ENCODE assay signal across 13 cellular contexts in the genomic region with DNA sequence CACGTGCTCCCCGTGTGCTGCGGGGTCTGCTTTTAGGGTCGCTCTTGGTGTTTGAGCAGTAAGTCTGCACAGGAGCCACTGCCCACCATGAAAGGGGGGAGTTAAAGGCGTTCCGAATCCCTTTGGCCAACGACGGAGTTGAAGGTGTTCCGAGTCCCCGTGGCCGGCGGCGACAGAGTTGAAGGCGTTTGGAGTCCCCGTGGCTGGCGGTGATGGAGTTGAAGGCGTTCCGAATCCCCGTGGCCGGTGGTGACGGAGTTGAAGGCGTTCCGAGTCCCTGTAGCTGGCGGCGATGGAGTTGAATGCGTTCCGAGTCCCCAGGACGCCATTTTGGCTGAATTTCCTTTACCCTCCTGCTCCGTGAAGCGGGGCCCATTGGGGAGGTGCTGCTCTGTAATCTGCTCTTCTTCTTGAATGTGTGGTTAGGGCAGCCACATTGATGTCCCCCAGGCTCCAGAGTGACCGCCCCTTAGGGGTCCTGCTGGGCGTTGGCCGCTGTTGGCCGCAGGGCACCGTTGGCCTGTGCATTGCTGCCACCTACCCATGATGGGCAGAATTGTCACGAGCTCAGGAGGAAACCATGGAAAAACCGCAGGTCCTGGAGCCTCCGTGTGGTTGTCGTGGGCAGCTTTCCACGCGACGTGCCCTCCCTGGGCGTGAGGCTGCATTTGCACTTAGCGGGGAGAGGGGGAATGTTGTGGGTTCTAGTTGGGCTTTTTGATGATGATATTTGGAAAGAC.
DNase-seq lines count a peak whose midpoint lies in the region; ATAC-seq, FAIRE-seq and TF ChIP-seq lines count a peak whose summit lies in the region.
"Had no signal": no experiment of that assay in that cellular context is flagged by ENCODE, and none has a peak within 500 bp of the region (broad histone marks: within the 10 kb centered on the region; RNA-seq: fewer than 3 reads in every experiment).

No MANE protein-coding gene starts in this region.

- H3K79me2 ChIP-seq in astrocyte (ENCODE audit: insufficient read depth, low read length): no peaks in the 10 kb centered on the region

- no peaks in the 10 kb centered on the region for H4K20me1 ChIP-seq in astrocyte (ENCODE audit: insufficient read depth, low read length)

- peaks cover 10% of the 10 kb centered on the region for H3K36me3 Mint-ChIP-seq in astrocyte (ENCODE audit: low read depth, unreplicated experiment)

- H2AFZ ChIP-seq in astrocyte (ENCODE audit: low read depth, low read length): no peak overlapping the region

- peak; percentile 32 for ATAC-seq in Right ventricle myocardium inferior
- ATAC-seq in left ventricle myocardium superior: peak; percentile 35
- ATAC-seq in GM19035 (IDR thresholded peaks at IDR 0.05; ENCODE audit: unreplicated experiment): no peak

- FAIRE-seq in astrocyte (lab: Jason Lieb, UNC) (no peak), urothelium cell line (lab: Jason Lieb, UNC) (no peak)

- DNase-seq in Right ventricle myocardium inferior (ENCODE audit: missing footprints) (no peak), right atrium auricular region (ENCODE audit: low spot score) (no peak), astrocyte (ENCODE audit: low read depth) (no peak), left ventricle myocardium superior (no peak), urothelium cell line (ENCODE audit: low spot score) (peak; percentile 24), putamen (ENCODE audit: low spot score) (no peak), NCI-H82 (lab: John Stamatoyannopoulos, UW) (no peak)
- DNase-seq: activated CD8-positive, alpha-beta memory T cell treated with anti-CD3 and anti-CD28 coated beads, Interleukin-2, amount 50 U/mL, for 4 hours; CD4-positive, CD25-positive, alpha-beta regulatory T cell; MM.1S had no signal

- no peak overlapping the region for H3K4me2 ChIP-seq in astrocyte (ENCODE audit: low read length)

- H3K9me3 Mint-ChIP-seq in astrocyte (ENCODE audit: unreplicated experiment): no peaks in the 10 kb centered on the region
- H3K9me3 Mint-ChIP-seq: CD4-positive, CD25-positive, alpha-beta regulatory T cell had no signal

- peak in 1 of 2 donors; percentile 37 for TF ChIP-seq CTCF in right atrium auricular region (IDR thresholded peaks at IDR 0.05)
- TF ChIP-seq CTCF in astrocyte (IDR thresholded peaks at IDR 0.05; ENCODE audit: insufficient read depth, low read depth, low read length): no peak

- no peaks in the 10 kb centered on the region for H3K27me3 Mint-ChIP-seq in astrocyte (ENCODE audit: low read depth, unreplicated experiment)
- H3K27me3 Mint-ChIP-seq: CD4-positive, CD25-positive, alpha-beta regulatory T cell had no signal

- intact Hi-C loops in Right ventricle myocardium inferior (cut with DNase I) (loop anchor here (2.0 to 10.0 kb wide), 3 partner anchors 36 to 133 kb away; a partner anchor contains a TSS), left ventricle myocardium superior (cut with micrococcal nuclease) (no loop called here)

- H3K27me3 ChIP-seq in right atrium auricular region: no peaks in the 10 kb centered on the region
- H3K27me3 ChIP-seq in astrocyte (ENCODE audit: insufficient read depth, low read length): no peaks in the 10 kb centered on the region
- H3K27me3 ChIP-seq: SJSA1 had no signal

- H3K27ac ChIP-seq in right atrium auricular region (no peak overlapping the region), astrocyte (ENCODE audit: low read depth, low read length) (no peak overlapping the region)
- H3K27ac ChIP-seq: SJSA1 had no signal

- no peak overlapping the region for H3K9ac ChIP-seq in astrocyte (ENCODE audit: low read length)

- H3K27ac Mint-ChIP-seq in astrocyte (ENCODE audit: unreplicated experiment): peak overlapping the region; percentile 47
- H3K27ac Mint-ChIP-seq: CD4-positive, CD25-positive, alpha-beta regulatory T cell had no signal

- H3K4me1 Mint-ChIP-seq in astrocyte (ENCODE audit: low read depth, unreplicated experiment): no peaks in the 10 kb centered on the region

- H3K36me3 ChIP-seq in right atrium auricular region: peaks cover 12% of the 10 kb centered on the region
- no peaks in the 10 kb centered on the region for H3K36me3 ChIP-seq in astrocyte (ENCODE audit: insufficient read depth, low read length)

- H3K4me3 ChIP-seq in right atrium auricular region (no peak overlapping the region), astrocyte (ENCODE audit: insufficient read depth, low read depth, low read length) (no peak overlapping the region)
- H3K4me3 ChIP-seq: lung, SJSA1 had no signal

- no peaks in the 10 kb centered on the region for H3K9me3 ChIP-seq in right atrium auricular region
- H3K9me3 ChIP-seq in astrocyte (ENCODE audit: insufficient read depth, low read depth, low read length): no peaks in the 10 kb centered on the region
- H3K9me3 ChIP-seq: SJSA1 had no signal

- H3K4me1 ChIP-seq in right atrium auricular region (peaks cover 0 to 8% of the 10 kb centered on the region in 2 donors), astrocyte (ENCODE audit: insufficient read depth, low read length) (no peaks in the 10 kb centered on the region)
- H3K4me1 ChIP-seq: SJSA1 had no signal

- H3K4me3 Mint-ChIP-seq in astrocyte (ENCODE audit: unreplicated experiment): no peak overlapping the region
- H3K4me3 Mint-ChIP-seq: CD4-positive, CD25-positive, alpha-beta regulatory T cell had no signal
